Comparison of ENCODE assay signal across 32 cellular contexts in genomic region chr3:8705575-8705974, GRCh38. TPM values are rescaled to one million over a fixed set of nuclear protein-coding genes. Genes with fewer than 3 reads are reported as not detected.
"Had no signal": no experiment of that assay in that cellular context is flagged by ENCODE, and none has a peak within 500 bp of the region (broad histone marks: within the 10 kb centered on the region; RNA-seq: fewer than 3 reads in every experiment).

No MANE protein-coding gene starts in this region.

- H3K4me1 ChIP-seq: ascending aorta had no signal

- FAIRE-seq: bronchial epithelial cell, TTC549 had no signal

- DNase-seq: activated B cell treated with CpG ODN at 0.5 μM for 24 hours; activated CD4-positive, alpha-beta memory T cell treated with anti-CD3 and anti-CD28 coated beads for 36 hours; activated CD4-positive, alpha-beta T cell treated with anti-CD3 and anti-CD28 coated beads for 4 hours; activated CD4-positive, alpha-beta T cell treated with anti-CD3 and anti-CD28 coated beads, Interleukin-2, amount 10 ng/mL, durations not matched to agents 24 days and 14 days; activated CD4-positive, alpha-beta T cell treated with anti-CD3 and anti-CD28 coated beads, Interleukin-2, amount 50 U/mL, for 1 hour; activated CD4-positive, alpha-beta T cell treated with anti-CD3 and anti-CD28 coated beads, Interleukin-2, amount 50 U/mL, for 4 hours; activated CD4-positive, CD25-positive, alpha-beta regulatory T cell treated with anti-CD3 and anti-CD28 coated beads, Interleukin-2, amount 50 U/mL, for 72 hours; activated CD8-positive, alpha-beta memory T cell treated with anti-CD3 and anti-CD28 coated beads for 24 hours; activated CD8-positive, alpha-beta memory T cell treated with anti-CD3 and anti-CD28 coated beads, Interleukin-2, amount 10 ng/mL, durations not matched to agents 7 days and 5 days; activated CD8-positive, alpha-beta memory T cell treated with anti-CD3 and anti-CD28 coated beads, Interleukin-2, amount 50 U/mL, for 48 hours; activated CD8-positive, alpha-beta T cell treated with anti-CD3 and anti-CD28 coated beads for 36 hours; activated effector memory CD4-positive, alpha-beta T cell treated with Interleukin-2 at 50 U/mL for 16 hours; activated gamma-delta T cell; activated naive CD4-positive, alpha-beta T cell treated with anti-CD3 and anti-CD28 coated beads, Interleukin-2, amount 10 ng/mL, durations not matched to agents 7 days and 5 days; activated naive CD4-positive, alpha-beta T cell treated with Interleukin-2 at 50 U/mL for 16 hours; activated naive CD8-positive, alpha-beta T cell treated with anti-CD3 and anti-CD28 coated beads, Interleukin-2, amount 10 ng/mL, durations not matched to agents 7 days and 5 days; activated naive CD8-positive, alpha-beta T cell treated with anti-CD3 and anti-CD28 coated beads, Interleukin-2, amount 50 U/mL, for 24 hours; activated T-cell treated with anti-CD3 and anti-CD28 coated beads, Interleukin-2, amount 50 U/mL, for 24 hours; activated T-cell treated with anti-CD3 and anti-CD28 coated beads, Interleukin-2, amount 50 U/mL, for 48 hours; amygdala; anterior cingulate cortex; caudate nucleus; cerebellar nuclear complex; T-helper 1 cell; T-helper 2 cell; T-helper 9 cell had no signal

- H3K27ac ChIP-seq: ascending aorta, cardiac muscle cell, VCaP had no signal

- H3K36me3 ChIP-seq: ascending aorta, cardiac muscle cell had no signal

- H3K27me3 ChIP-seq: ascending aorta had no signal

- H3K4me3 ChIP-seq: ascending aorta, cardiac muscle cell had no signal

- H3K9me3 ChIP-seq: ascending aorta had no signal

- ATAC-seq: activated CD8-positive, alpha-beta memory T cell treated with anti-CD3 and anti-CD28 coated beads, Interleukin-2, amount 10 ng/mL, durations not matched to agents 7 days and 5 days; activated CD8-positive, alpha-beta T cell treated with anti-CD3 and anti-CD28 coated beads for 36 hours; activated naive CD8-positive, alpha-beta T cell treated with anti-CD3 and anti-CD28 coated beads, Interleukin-2, amount 50 U/mL, for 24 hours had no signal

RNA-seq across cellular contexts. Expression of gene CAV3, which starts 28.0 kb away (rescaled TPM):
- total RNA-seq: activated B cell treated with CpG ODN at 0.5 μM for 24 hours; activated CD4-positive, alpha-beta memory T cell treated with anti-CD3 and anti-CD28 coated beads for 36 hours; activated CD4-positive, alpha-beta T cell treated with anti-CD3 and anti-CD28 coated beads, Interleukin-2, amount 10 ng/mL, durations not matched to agents 24 days and 14 days; activated CD8-positive, alpha-beta memory T cell treated with anti-CD3 and anti-CD28 coated beads, Interleukin-2, amount 10 ng/mL, durations not matched to agents 7 days and 5 days; activated CD8-positive, alpha-beta T cell treated with anti-CD3 and anti-CD28 coated beads for 36 hours; activated naive CD8-positive, alpha-beta T cell treated with anti-CD3 and anti-CD28 coated beads, Interleukin-2, amount 10 ng/mL, durations not matched to agents 7 days and 5 days; activated T-helper 2 cell treated with anti-CD3 and anti-CD28 coated beads, Interferon-gamma antibody, Interleukin-2, Interleukin-4, amounts not matched to agents 10 μg/mL and 5 μg/mL and 100 μg/mL, durations not matched to agents 14 hours and 24 hours and 36 hours; ascending aorta; bronchial epithelial cell had no signal
